1 cellular context compared by ENCODE assay signal in genomic region chr1:27402349-27402754, GRCh38.
TF ChIP-seq lines count a peak whose summit lies in the region.

No MANE protein-coding gene starts in this region.

TF ChIP-seq in IMR-90, 13 proteins besides CTCF, POLR2A, EP300 and RAD21 (continued from another document):
- TF ChIP-seq MXI1 (IDR thresholded peaks at IDR 0.05; ENCODE audit: borderline replicate concordance, low read depth, low read length), result no peak
- TF ChIP-seq RFX5 (IDR thresholded peaks at IDR 0.05; ENCODE audit: low read depth, low read length), result no peak
- no peak for TF ChIP-seq FOS (IDR thresholded peaks at IDR 0.05; ENCODE audit: low read depth, low read length)
- no peak for TF ChIP-seq CHD1 (IDR thresholded peaks at IDR 0.05; ENCODE audit: low read depth, low read length)
- TF ChIP-seq ELK1 (IDR thresholded peaks at IDR 0.05; ENCODE audit: borderline replicate concordance, low read depth, low read length), result no peak
- no peak for TF ChIP-seq CEBPB (IDR thresholded peaks at IDR 0.05; ENCODE audit: low read depth, low read length)
- TF ChIP-seq SMC3 (IDR thresholded peaks at IDR 0.05; ENCODE audit: low read depth, low read length), result peak; percentile 47
